Comparison of ENCODE assay signal across 8 cellular contexts in the genomic region with DNA sequence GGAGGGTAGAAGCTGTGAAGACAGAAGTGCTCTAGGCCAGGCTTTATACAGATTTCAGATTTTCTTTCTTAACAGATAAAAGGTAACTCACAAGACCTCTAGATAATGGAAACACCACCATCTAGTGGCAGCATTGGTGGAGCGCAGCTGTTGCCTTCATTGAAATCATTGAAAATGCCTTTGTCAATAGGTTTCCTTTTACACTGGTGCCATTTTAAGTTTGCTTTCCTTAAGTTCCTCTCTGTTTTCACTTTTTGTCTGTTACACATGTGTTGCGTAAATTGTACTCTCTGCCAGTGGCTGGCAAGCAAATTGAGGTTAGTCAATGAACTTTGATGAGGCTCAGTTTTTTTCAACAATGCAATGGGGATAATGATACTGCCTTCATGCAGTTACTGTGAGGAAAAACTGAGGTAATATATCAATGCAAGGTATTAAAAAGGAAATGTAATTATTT.
DNase-seq lines count a peak whose midpoint lies in the region; ATAC-seq lines count a peak whose summit lies in the region.

No MANE protein-coding gene starts in this region.

- ATAC-seq in HG03108 (IDR thresholded peaks at IDR 0.05; ENCODE audit: unreplicated experiment) (peak; percentile 74), GM19455 (IDR thresholded peaks at IDR 0.05; ENCODE audit: unreplicated experiment) (no peak)

- DNase-seq in ELF-1 (ENCODE audit: low read depth, low spot score) (peak; percentile 69), NCI-H345 treated with DMSO at 0.1 percent for 48 hours (lab: John Stamatoyannopoulos, UW; ENCODE audit: unreplicated experiment) (peak; percentile 58), kidney tubule cell (ENCODE audit: low spot score) (peak; percentile 78)
- DNase-seq in activated CD4-positive, CD25-positive, alpha-beta regulatory T cell (lab: John Stamatoyannopoulos, UW), result peak; percentile 40 to 61 (median 56)
- DNase-seq in central memory CD4-positive, alpha-beta T cell, result peak; percentile 62
- DNase-seq in stimulated activated CD4-positive, alpha-beta T cell treated with anti-CD3 and anti-CD28 coated beads, Interleukin-2, amount 100 ng/mL, for 48 hours, result peak; percentile 69 to 74
